15 cellular contexts compared by ENCODE assay signal in the genomic region with DNA sequence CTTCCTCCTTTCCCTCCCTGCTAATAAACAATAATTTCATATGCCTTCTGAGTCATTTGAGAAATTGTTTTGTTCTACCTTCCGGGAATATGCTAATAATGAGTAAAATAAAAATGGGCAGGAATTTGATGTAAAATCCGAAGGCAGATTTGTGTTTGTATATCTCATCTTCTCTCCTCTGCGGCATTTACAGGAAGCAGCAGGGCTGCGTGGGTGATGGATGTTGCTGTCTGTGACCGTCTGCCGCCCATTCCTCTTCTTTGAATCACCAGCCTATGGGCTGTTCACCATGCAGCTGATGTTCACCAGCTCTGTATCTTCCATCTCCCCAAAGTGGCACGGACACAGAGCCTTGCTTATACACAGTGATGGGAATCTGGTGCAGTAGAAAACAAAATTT.
DNase-seq lines count a peak whose midpoint lies in the region; ATAC-seq, FAIRE-seq and TF ChIP-seq lines count a peak whose summit lies in the region.
"Had no signal": no experiment of that assay in that cellular context is flagged by ENCODE, and none has a peak within 500 bp of the region (broad histone marks: within the 10 kb centered on the region; RNA-seq: fewer than 3 reads in every experiment).

No MANE protein-coding gene starts in this region.

- no peak for DNase-seq in HepG2 (ENCODE audit: low spot score)
- DNase-seq in right lobe of liver: no peak
- DNase-seq in adipocyte (ENCODE audit: low read depth): peak; percentile 66
- DNase-seq in iris pigment epithelial cell (ENCODE audit: low read depth): peak; percentile 91
- DNase-seq in NOMO-1 (lab: John Stamatoyannopoulos, UW; ENCODE audit: unreplicated experiment in 2 of 2): no peak
- no peak for DNase-seq in UCSD-AML1 (lab: John Stamatoyannopoulos, UW; ENCODE audit: unreplicated experiment)
- DNase-seq in MG63: no peak
- DNase-seq in SW480 (ENCODE audit: low spot score): no peak
- DNase-seq: activated CD8-positive, alpha-beta memory T cell treated with anti-CD3 and anti-CD28 coated beads, Interleukin-2, amount 50 U/mL, for 48 hours; activated naive CD8-positive, alpha-beta T cell treated with anti-CD3 and anti-CD28 coated beads for 36 hours; BE2C; NCI-H1092 treated with DMSO at 0.1 percent for 48 hours had no signal

- no peak overlapping the region for H3K27ac ChIP-seq in HepG2 (ENCODE audit: extremely low read length, insufficient read depth, low read length)
- H3K27ac ChIP-seq in right lobe of liver: no peak overlapping the region

- intact Hi-C loops in HepG2 (cut with micrococcal nuclease; ENCODE audit: unreplicated experiment): no loop called here
- intact Hi-C loops in right lobe of liver (cut with DNase I): no loop called here

- H3K9ac ChIP-seq in HepG2 (ENCODE audit: insufficient read depth, low read depth, low read length) (no peak overlapping the region), adipocyte (ENCODE audit: low read length) (no peak overlapping the region)

- ATAC-seq in HepG2 (peak; percentile 3), right lobe of liver (no peak)
- ATAC-seq: HCT116, left lobe of liver had no signal

- TF ChIP-seq EP300 in HepG2 (IDR thresholded peaks at IDR 0.05; ENCODE audit: low read depth in 2 of 2, low read length in 2 of 2) (no peak), HepG2 (CRISPR knock-in tag; IDR thresholded peaks at IDR 0.05; ENCODE audit: borderline replicate concordance) (no peak)

- no peaks in the 10 kb centered on the region for H3K79me2 ChIP-seq in HepG2 (ENCODE audit: insufficient read depth, low read length)

- TF ChIP-seq RAD21 in HepG2 (CRISPR knock-in tag; IDR thresholded peaks at IDR 0.05): no peak

- no peaks in the 10 kb centered on the region for H3K9me3 ChIP-seq in HepG2 (ENCODE audit: low read length)
- H3K9me3 ChIP-seq in right lobe of liver: no peaks in the 10 kb centered on the region
- no peaks in the 10 kb centered on the region for H3K9me3 ChIP-seq in adipocyte (ENCODE audit: control insufficient read depth, low read length)
- no peaks in the 10 kb centered on the region for H3K9me3 ChIP-seq in MG63
- H3K9me3 ChIP-seq: BE2C had no signal

- no peak for FAIRE-seq in HepG2 (lab: Jason Lieb, UNC)
- FAIRE-seq: G401.6 had no signal

- CTCF ChIA-PET in HepG2 (lab: Yijun Ruan, JAX; ENCODE audit: low intra/inter-chr PET ratio, low total read pairs): no interaction called here

- no peak overlapping the region for H2AFZ ChIP-seq in HepG2 (ENCODE audit: low read length)

- TF ChIP-seq CTCF in HepG2 (CRISPR knock-in tag; IDR thresholded peaks at IDR 0.05) (no peak), right lobe of liver (IDR thresholded peaks at IDR 0.05) (no peak)

- H3K36me3 ChIP-seq in HepG2 (replicated peaks in 1 of 2; ENCODE audit: control insufficient read depth in 1 of 2, insufficient read depth in 2 of 2, low read length in 2 of 2): no peaks in the 10 kb centered on the region
- no peaks in the 10 kb centered on the region for H3K36me3 ChIP-seq in right lobe of liver
- H3K36me3 ChIP-seq in adipocyte (ENCODE audit: control insufficient read depth, insufficient read depth, low read length, severe bottlenecking): no peaks in the 10 kb centered on the region
- no peaks in the 10 kb centered on the region for H3K36me3 ChIP-seq in MG63
- H3K36me3 ChIP-seq: BE2C had no signal

- POLR2A ChIA-PET in HepG2 (lab: Yijun Ruan, JAX): no interaction called here

- WGBS in HepG2 (ENCODE audit: low lambda C conversion rate): 75% methylated on average over 7 of the region's 7 CpGs
- WGBS in right lobe of liver (ENCODE audit: insufficient coverage, low coverage, low lambda C conversion rate, missing lambda C conversion rate): 43% methylated on average over 7 of the region's 7 CpGs

- H3K27me3 ChIP-seq in HepG2 (ENCODE audit: control insufficient read depth in 1 of 2, insufficient read depth in 2 of 2, low read length in 2 of 2) (no peaks in the 10 kb centered on the region), right lobe of liver (no peaks in the 10 kb centered on the region), adipocyte (replicated peaks; ENCODE audit: control insufficient read depth, insufficient read depth, low read length) (no peaks in the 10 kb centered on the region), MG63 (no peaks in the 10 kb centered on the region)
- H3K27me3 ChIP-seq: BE2C had no signal

- BruUV-seq in HepG2 (replicated peaks; lab: Mats Ljungman, UMichigan): no TSS peak

- TF ChIP-seq POLR2A in HepG2 (IDR thresholded peaks at IDR 0.05; ENCODE audit: insufficient read depth in 1 of 2, low read depth in 2 of 2, low read length in 2 of 2) (no peak), right lobe of liver (IDR thresholded peaks at IDR 0.05) (no peak)

- H3K4me3 ChIP-seq in HepG2 (replicated peaks in 1 of 3; ENCODE audit: insufficient read depth in 1 of 3, low read depth in 2 of 3, low read length in 3 of 3) (no peak overlapping the region), right lobe of liver (no peak overlapping the region), adipocyte (ENCODE audit: low read length) (no peak overlapping the region), MG63 (no peak overlapping the region)

- no peak overlapping the region for H3K4me2 ChIP-seq in HepG2 (ENCODE audit: low read depth, low read length)

- H3K4me1 ChIP-seq in HepG2 (ENCODE audit: insufficient read depth, low read length) (no peaks in the 10 kb centered on the region), right lobe of liver (no peaks in the 10 kb centered on the region), adipocyte (ENCODE audit: control insufficient read depth, insufficient read depth, low read length) (peaks cover 6% of the 10 kb centered on the region)

- no peaks in the 10 kb centered on the region for H4K20me1 ChIP-seq in HepG2 (ENCODE audit: insufficient read depth, low read length)

- in situ Hi-C loops in HepG2 (cut with HindIII; ENCODE audit: extremely low pct_ligation_motif_present, low pct_unique_long_range_greater_than_20kb): loop anchor here (25.0 kb wide), 1 partner anchor 836 kb away; no protein-coding TSS in a partner anchor

TF ChIP-seq in HepG2, 621 proteins besides CTCF, POLR2A, EP300 and RAD21:
- TF ChIP-seq RBM22 (optimal IDR thresholded peaks at IDR 0.05; ENCODE audit: low read length): peak; percentile 18
- no peak for TF ChIP-seq SALL1 (CRISPR knock-in tag; IDR thresholded peaks at IDR 0.05)
TF ChIP-seq in HepG2: peak in this region for 1.

Comparison
In these comparisons a context has a peak if more than half of its experiments do, and no peak if none do; other contexts are left out.
1. DNase-seq: peak in adipocyte (single experiment) and iris pigment epithelial cell (single experiment); none in HepG2 (single experiment), right lobe of liver (0 of 3), NOMO-1 (0 of 2), UCSD-AML1 (single experiment), MG63 (single experiment) and SW480 (single experiment).